ENCODE assay signal across 16 cellular contexts in genomic region chr2:150410809-150411208, GRCh38.
DNase-seq lines count a peak whose midpoint lies in the region; ATAC-seq, FAIRE-seq and TF ChIP-seq lines count a peak whose summit lies in the region.
"Had no signal": no experiment of that assay in that cellular context is flagged by ENCODE, and none has a peak within 500 bp of the region (broad histone marks: within the 10 kb centered on the region; RNA-seq: fewer than 3 reads in every experiment).

No MANE protein-coding gene starts in this region.

- DNase-seq in ACHN (peak; percentile 99), HTR-8/SVneo (ENCODE audit: insufficient read length, low spot score) (peak; percentile 68), astrocyte of the spinal cord (ENCODE audit: low read depth, low spot score) (peak; percentile 65), kidney tubule cell (ENCODE audit: low spot score) (peak; percentile 97), sciatic nerve (ENCODE audit: low spot score) (no peak)
- no peak for DNase-seq in CD8-positive, alpha-beta T cell
- DNase-seq: activated T-cell treated with anti-CD3 and anti-CD28 coated beads, Interleukin-2, amount 50 U/mL, for 48 hours; BE2C; hippocampal formation; MM.1S; NCI-H82; upper lobe of left lung had no signal

- no peak overlapping the region for H3K4me3 Mint-ChIP-seq in CD8-positive, alpha-beta T cell

- no peaks in the 10 kb centered on the region for H3K36me3 Mint-ChIP-seq in CD8-positive, alpha-beta T cell

- H3K9me3 Mint-ChIP-seq in CD8-positive, alpha-beta T cell, result peaks cover 3% of the 10 kb centered on the region

- in situ Hi-C loops in ACHN (cut with HindIII; ENCODE audit: low pct_ligation_motif_present, low pct_unique_long_range_greater_than_20kb, low sequenced_read_pairs) (no loop called here), astrocyte of the spinal cord (cut with HindIII; ENCODE audit: low sequenced_read_pairs) (no loop called here)

- H3K9me3 ChIP-seq in CD8-positive, alpha-beta T cell (ENCODE audit: low read length), result no peaks in the 10 kb centered on the region
- H3K9me3 ChIP-seq: BE2C, upper lobe of left lung had no signal

- no peaks in the 10 kb centered on the region for H3K4me1 Mint-ChIP-seq in CD8-positive, alpha-beta T cell (ENCODE audit: low read depth)

- intact Hi-C loops in CD8-positive, alpha-beta T cell (cut with DNase I, micrococcal nuclease), result no loop called here
- intact Hi-C loops in sciatic nerve (cut with DNase I), result no loop called here

- H3K27me3 Mint-ChIP-seq in CD8-positive, alpha-beta T cell (ENCODE audit: low read depth), result no peaks in the 10 kb centered on the region

- no peak overlapping the region for H3K4me3 ChIP-seq in astrocyte of the spinal cord (ENCODE audit: low read depth, low read length)
- no peak overlapping the region for H3K4me3 ChIP-seq in CD8-positive, alpha-beta T cell (ENCODE audit: low read depth, low read length)
- H3K4me3 ChIP-seq: upper lobe of left lung had no signal

- FAIRE-seq in HTR-8/SVneo (lab: Jason Lieb, UNC), result peak; percentile 74
- FAIRE-seq: colon, TTC549 had no signal

- H3K27ac ChIP-seq in CD8-positive, alpha-beta T cell (ENCODE audit: low read depth, low read length), result no peak overlapping the region
- H3K27ac ChIP-seq: upper lobe of left lung had no signal

- CTCF ChIA-PET in CD8-positive, alpha-beta T cell (lab: Charles Lee), result no interaction called here

- POLR2A ChIA-PET in CD8-positive, alpha-beta T cell (lab: Charles Lee), result no interaction called here

- ATAC-seq in HG03565 (IDR thresholded peaks at IDR 0.05; ENCODE audit: unreplicated experiment) (no peak), HG02571 (IDR thresholded peaks at IDR 0.05; ENCODE audit: unreplicated experiment) (no peak), sciatic nerve (no peak)
- ATAC-seq in CD8-positive, alpha-beta T cell, result no peak

- no peaks in the 10 kb centered on the region for H3K27me3 ChIP-seq in CD8-positive, alpha-beta T cell (ENCODE audit: insufficient read depth, low read length)
- H3K27me3 ChIP-seq: BE2C, upper lobe of left lung had no signal

- no peaks in the 10 kb centered on the region for H3K4me1 ChIP-seq in CD8-positive, alpha-beta T cell (ENCODE audit: insufficient read depth, low read length)
- H3K4me1 ChIP-seq: BE2C, upper lobe of left lung had no signal

- no peak overlapping the region for H3K27ac Mint-ChIP-seq in CD8-positive, alpha-beta T cell

- TF ChIP-seq CTCF in astrocyte of the spinal cord (IDR thresholded peaks at IDR 0.05; ENCODE audit: low read depth, low read length), result no peak
- no peak for TF ChIP-seq CTCF in CD8-positive, alpha-beta T cell (IDR thresholded peaks at IDR 0.05)

- no peaks in the 10 kb centered on the region for H3K36me3 ChIP-seq in CD8-positive, alpha-beta T cell (ENCODE audit: insufficient read depth, low read length)
- H3K36me3 ChIP-seq: BE2C, upper lobe of left lung had no signal

Comparison
In these comparisons a context has a peak if more than half of its experiments do, and no peak if none do; other contexts are left out.
1. DNase-seq: peak in ACHN (single experiment), HTR-8/SVneo (single experiment), astrocyte of the spinal cord (single experiment) and kidney tubule cell (single experiment); none in CD8-positive, alpha-beta T cell (0 of 7) and sciatic nerve (single experiment).